In the genomic region with DNA sequence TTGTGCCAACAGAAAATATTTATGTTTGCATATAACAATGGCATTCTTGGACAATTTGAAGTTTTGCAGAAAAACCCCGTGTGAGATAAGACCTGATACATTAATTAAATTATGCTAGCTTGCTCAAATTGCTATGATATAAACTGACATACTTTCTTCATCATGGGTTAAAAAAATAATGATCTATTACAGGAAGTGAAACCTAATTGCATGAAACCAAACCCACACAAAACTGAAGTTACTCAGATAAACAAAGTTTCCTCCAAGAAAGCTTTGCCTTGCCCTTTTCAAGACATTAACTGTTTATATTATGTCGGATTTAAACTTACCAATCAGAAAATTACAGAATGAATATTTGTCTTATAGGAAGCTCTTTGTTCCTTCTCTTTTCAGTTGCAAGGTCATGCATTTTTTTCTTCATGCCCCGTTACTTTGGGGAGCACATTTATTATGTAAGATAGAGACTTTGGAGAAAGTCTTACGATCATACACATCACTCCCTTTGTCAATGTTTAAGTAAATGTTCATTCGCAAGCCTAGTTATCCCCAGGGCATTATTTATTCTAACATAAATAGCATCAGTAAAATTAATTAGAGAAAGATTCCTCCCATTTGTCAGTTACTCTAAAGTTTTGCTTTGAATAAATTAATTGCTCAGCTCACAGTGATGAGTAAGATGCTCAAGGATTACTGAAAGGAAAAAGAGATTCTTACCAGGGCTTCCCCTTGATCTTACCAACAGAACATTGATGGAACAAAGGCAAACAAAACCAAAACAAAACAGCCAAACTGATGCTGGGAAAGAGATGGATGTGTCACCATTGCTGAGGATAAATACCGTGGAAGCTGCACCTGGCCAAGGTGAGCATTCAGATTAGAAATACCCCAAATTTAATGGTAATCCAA, we compare ENCODE assay signal across 11 cellular contexts. TPM values are rescaled to one million over a fixed set of nuclear protein-coding genes. Genes with fewer than 3 reads are reported as not detected.
DNase-seq lines count a peak whose midpoint lies in the region; ATAC-seq lines count a peak whose summit lies in the region.
"Had no signal": no experiment of that assay in that cellular context is flagged by ENCODE, and none has a peak within 500 bp of the region (broad histone marks: within the 10 kb centered on the region; RNA-seq: fewer than 3 reads in every experiment).

No MANE protein-coding gene starts in this region.

- peak; percentile 68 for DNase-seq in SIG-M5 treated with dmso at 0.1 percent for 504 hours (lab: John Stamatoyannopoulos, UW; ENCODE audit: unreplicated experiment)
- DNase-seq in SIG-M5 (lab: John Stamatoyannopoulos, UW), result no peak
- peak; percentile 46 for DNase-seq in foreskin melanocyte
- DNase-seq in T1000 (lab: John Stamatoyannopoulos, UW), result no peak
- no peak for DNase-seq in occipital lobe (lab: John Stamatoyannopoulos, UW)
- DNase-seq in NCI-H526 (lab: John Stamatoyannopoulos, UW), result no peak
- DNase-seq: NCI-H1417 had no signal

- ATAC-seq in GM21576 (IDR thresholded peaks at IDR 0.05; ENCODE audit: unreplicated experiment), result peak; percentile 94
- peak; percentile 84 for ATAC-seq in HG03439 (IDR thresholded peaks at IDR 0.05; ENCODE audit: unreplicated experiment)

RNA-seq across cellular contexts. Expression of gene TMEM244, which starts 14.7 kb away (rescaled TPM):
- total RNA-seq in occipital lobe, result 1.4 TPM
- total RNA-seq: ascending aorta, neural crest cell had no signal

Comparison
In these comparisons a context has a peak if more than half of its experiments do, and no peak if none do; other contexts are left out.
1. DNase-seq: peak in SIG-M5 treated with dmso at 0.1 percent for 504 hours (single experiment) and foreskin melanocyte (single experiment); none in SIG-M5 (single experiment), T1000 (single experiment), occipital lobe (single experiment) and NCI-H526 (0 of 2).